In genomic region chr2:113214141-113214540, GRCh38 we compare ENCODE assay signal across 14 cellular contexts.
"Had no signal": no experiment of that assay in that cellular context is flagged by ENCODE, and none has a peak within 500 bp of the region (broad histone marks: within the 10 kb centered on the region; RNA-seq: fewer than 3 reads in every experiment).

No MANE protein-coding gene starts in this region.

- H3K9me3 Mint-ChIP-seq: activated CD4-positive, alpha-beta memory T cell treated with anti-CD3 and anti-CD28 coated beads, Interleukin-2, amount 10 ng/mL, durations not matched to agents 7 days and 5 days; stimulated activated naive B cell treated with anti-CD40 and anti-IgM and Interleukin-4, amounts not matched to agents 10 μg/mL and 1 μg/mL and 100 μg/mL, for 72 hours had no signal

- H3K4me3 ChIP-seq: dorsolateral prefrontal cortex, gastrocnemius medialis, heart right ventricle, lung, tibial artery had no signal

- H3K4me3 Mint-ChIP-seq: activated CD4-positive, alpha-beta memory T cell treated with anti-CD3 and anti-CD28 coated beads, Interleukin-2, amount 10 ng/mL, durations not matched to agents 7 days and 5 days; stimulated activated naive B cell treated with anti-CD40 and anti-IgM and Interleukin-4, amounts not matched to agents 10 μg/mL and 1 μg/mL and 100 μg/mL, for 72 hours had no signal

- DNase-seq: activated CD4-positive, alpha-beta memory T cell treated with anti-CD3 and anti-CD28 coated beads, Interleukin-2, amount 10 ng/mL, durations not matched to agents 7 days and 5 days; activated naive CD4-positive, alpha-beta T cell; dorsolateral prefrontal cortex; erythroblast; gastrocnemius medialis; heart right ventricle; midbrain; retina; stimulated activated CD4-positive, alpha-beta T cell treated with anti-CD3 and anti-CD28 coated beads, Interleukin-12 subunit alpha, Interleukin-12 subunit beta, amount 100 ng/mL, for 4 hours; stimulated activated naive B cell treated with anti-CD40 and anti-IgM and Interleukin-4, amounts not matched to agents 10 μg/mL and 1 μg/mL and 100 μg/mL, for 72 hours; WERI-Rb-1 had no signal

- H3K27me3 Mint-ChIP-seq: activated CD4-positive, alpha-beta memory T cell treated with anti-CD3 and anti-CD28 coated beads, Interleukin-2, amount 10 ng/mL, durations not matched to agents 7 days and 5 days had no signal

- H3K27ac ChIP-seq: parathyroid adenoma, tibial artery, WERI-Rb-1 had no signal

- H3K9me3 ChIP-seq: gastrocnemius medialis, heart right ventricle, tibial artery had no signal

- H3K27ac Mint-ChIP-seq: activated CD4-positive, alpha-beta memory T cell treated with anti-CD3 and anti-CD28 coated beads, Interleukin-2, amount 10 ng/mL, durations not matched to agents 7 days and 5 days had no signal

- H3K27me3 ChIP-seq: gastrocnemius medialis, heart right ventricle had no signal

- ATAC-seq: gastrocnemius medialis; heart right ventricle; stimulated activated naive B cell treated with anti-CD40 and anti-IgM and Interleukin-4, amounts not matched to agents 10 μg/mL and 1 μg/mL and 100 μg/mL, for 72 hours had no signal

- H3K36me3 ChIP-seq: gastrocnemius medialis, heart right ventricle, tibial artery, WERI-Rb-1 had no signal
